Comparison of ENCODE assay signal across 17 cellular contexts in genomic region chr3:33779751-33780150, GRCh38. TPM values are rescaled to one million over a fixed set of nuclear protein-coding genes. Genes with fewer than 3 reads are reported as not detected.
DNase-seq lines count a peak whose midpoint lies in the region; ATAC-seq and TF ChIP-seq lines count a peak whose summit lies in the region.
"Had no signal": no experiment of that assay in that cellular context is flagged by ENCODE, and none has a peak within 500 bp of the region (broad histone marks: within the 10 kb centered on the region; RNA-seq: fewer than 3 reads in every experiment).

No MANE protein-coding gene starts in this region.

- H3K27ac ChIP-seq in ACC112 (ENCODE audit: low read depth, low read length) = no peak overlapping the region
- no peak overlapping the region for H3K27ac ChIP-seq in OCI-LY3 (ENCODE audit: low read length)

- H3K79me2 ChIP-seq in ACC112 (ENCODE audit: control insufficient read depth, insufficient read depth, low read length, unreplicated experiment) (no peaks in the 10 kb centered on the region), OCI-LY3 (ENCODE audit: low read length) (no peaks in the 10 kb centered on the region)

- no peak overlapping the region for H3K9ac ChIP-seq in OCI-LY3 (ENCODE audit: low read length)

- DNase-seq in EL (peak; percentile 27), fibroblast of gingiva (ENCODE audit: low read depth) (peak; percentile 15), NCI-H774 (lab: John Stamatoyannopoulos, UW) (no peak), sciatic nerve (ENCODE audit: low spot score) (no peak)
- DNase-seq in activated T-cell treated with anti-CD3 and anti-CD28 coated beads, Interleukin-2, amount 50 U/mL, for 4 hours = no peak
- DNase-seq: C1 segment of cervical spinal cord; Calu3; CD4-positive, alpha-beta T cell; DMS 273 treated with DMSO at 0.1 percent for 48 hours; GDM1; GOT3 had no signal

- no peak overlapping the region for H3K4me3 Mint-ChIP-seq in activated T-cell treated with anti-CD3 and anti-CD28 coated beads, Interleukin-2, amount 50 U/mL, for 4 hours
- H3K4me3 Mint-ChIP-seq: B cell; CD4-positive, alpha-beta T cell had no signal

- H3K27me3 Mint-ChIP-seq in activated T-cell treated with anti-CD3 and anti-CD28 coated beads, Interleukin-2, amount 50 U/mL, for 4 hours (ENCODE audit: low read depth) = no peaks in the 10 kb centered on the region
- H3K27me3 Mint-ChIP-seq: CD4-positive, alpha-beta T cell had no signal

- no peak for ATAC-seq in activated T-cell treated with anti-CD3 and anti-CD28 coated beads, Interleukin-2, amount 50 U/mL, for 4 hours
- ATAC-seq in sciatic nerve = no peak
- ATAC-seq in GM18858 (IDR thresholded peaks at IDR 0.05; ENCODE audit: unreplicated experiment) = no peak
- ATAC-seq: HepG2 had no signal

- H3K4me1 ChIP-seq in ACC112 (ENCODE audit: control insufficient read depth, insufficient read depth, low read length, unreplicated experiment) (no peaks in the 10 kb centered on the region), OCI-LY3 (ENCODE audit: low read length) (no peaks in the 10 kb centered on the region)

- intact Hi-C loops in sciatic nerve (cut with DNase I) = no loop called here

- no peaks in the 10 kb centered on the region for H3K9me3 ChIP-seq in OCI-LY3 (ENCODE audit: insufficient read depth, low read length)
- H3K9me3 ChIP-seq: HAP-1 had no signal

- no peaks in the 10 kb centered on the region for H3K27me3 ChIP-seq in ACC112 (ENCODE audit: insufficient read depth, low read length)
- 0 out of 2 replicates have a peak, but pooled peaks cover 3% of the 10 kb centered on the region for H3K27me3 ChIP-seq in OCI-LY3 (ENCODE audit: low read depth, low read length)

- no peaks in the 10 kb centered on the region for H3K36me3 ChIP-seq in ACC112 (ENCODE audit: insufficient read depth, low read length)
- no peaks in the 10 kb centered on the region for H3K36me3 ChIP-seq in OCI-LY3 (replicated peaks; ENCODE audit: low read depth, low read length)
- H3K36me3 ChIP-seq: HAP-1 had no signal

- no peaks in the 10 kb centered on the region for H3K4me1 Mint-ChIP-seq in activated T-cell treated with anti-CD3 and anti-CD28 coated beads, Interleukin-2, amount 50 U/mL, for 4 hours (ENCODE audit: low read depth)
- H3K4me1 Mint-ChIP-seq: B cell had no signal

- no peaks in the 10 kb centered on the region for H4K20me1 ChIP-seq in OCI-LY3 (ENCODE audit: insufficient read depth, low read length)

- H2AFZ ChIP-seq in ACC112 (ENCODE audit: low read length, unreplicated experiment) = peak overlapping the region; percentile 9
- peak overlapping the region; percentile 19; the same call in 1 of the 2 replicates for H2AFZ ChIP-seq in OCI-LY3 (ENCODE audit: low read depth, low read length)

- H3K4me3 ChIP-seq in ACC112 (ENCODE audit: low read depth, low read length) = no peak overlapping the region
- H3K4me3 ChIP-seq in OCI-LY3 (ENCODE audit: low read length) = no peak overlapping the region
- H3K4me3 ChIP-seq: HAP-1 had no signal

- no peak for TF ChIP-seq CTCF in OCI-LY3 (IDR thresholded peaks at IDR 0.05; ENCODE audit: low read depth, low read length)

- no peaks in the 10 kb centered on the region for H3K9me3 Mint-ChIP-seq in activated T-cell treated with anti-CD3 and anti-CD28 coated beads, Interleukin-2, amount 50 U/mL, for 4 hours
- H3K9me3 Mint-ChIP-seq: CD4-positive, alpha-beta T cell had no signal

- H3K36me3 Mint-ChIP-seq in activated T-cell treated with anti-CD3 and anti-CD28 coated beads, Interleukin-2, amount 50 U/mL, for 4 hours (ENCODE audit: insufficient read depth) = no peaks in the 10 kb centered on the region

- no peak overlapping the region for H3K4me2 ChIP-seq in OCI-LY3 (ENCODE audit: low read length)

RNA-seq across cellular contexts. Expression of gene PDCD6IP, which starts 18.7 kb away (rescaled TPM):
- total RNA-seq in activated T-cell treated with anti-CD3 and anti-CD28 coated beads, Interleukin-2, amount 50 U/mL, for 4 hours = 100 to 1,000 TPM; 167 to 177 (median 172) TPM
- 252 TPM for total RNA-seq in sciatic nerve

Comparison
In these comparisons a context has a peak if more than half of its experiments do, and no peak if none do; other contexts are left out.
1. DNase-seq: peak in EL (single experiment) and fibroblast of gingiva (single experiment); none in NCI-H774 (single experiment), activated T-cell treated with anti-CD3 and anti-CD28 coated beads, Interleukin-2, amount 50 U/mL, for 4 hours (single experiment) and sciatic nerve (single experiment).